ENCODE assay signal across 1 cellular context in the genomic region with DNA sequence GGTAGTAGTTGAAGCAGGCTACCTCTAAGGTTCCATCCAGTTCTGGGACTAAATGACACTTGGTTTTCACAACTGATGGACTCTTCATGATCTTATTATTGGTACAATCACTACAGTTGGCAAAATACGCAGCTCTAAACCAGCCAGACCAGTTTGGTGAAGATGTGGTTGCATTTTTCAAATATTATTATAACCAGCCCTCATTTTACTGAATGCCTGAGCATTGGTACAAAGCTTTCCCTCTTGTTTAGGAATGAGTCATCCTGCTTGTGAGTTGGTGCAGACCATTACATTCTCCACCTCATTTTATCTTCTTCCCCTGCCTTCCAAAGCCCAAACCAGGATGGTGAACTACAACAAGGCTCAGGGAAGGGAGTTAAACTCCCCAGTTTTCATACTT.
A peak's percentile ranks its signal among the peaks of the same experiment; 100 is the strongest.
TF ChIP-seq lines count a peak whose summit lies in the region.

No MANE protein-coding gene starts in this region.

TF ChIP-seq in HCT116, 20 proteins besides CTCF, POLR2A, EP300 and RAD21 (continued from another document):
- TF ChIP-seq JUND (IDR thresholded peaks at IDR 0.05) (0 out of 2 replicates have a peak, but pooled peaks have one; percentile 14), MAX (IDR thresholded peaks at IDR 0.05) (no peak)
